13 cellular contexts compared by ENCODE assay signal in the genomic region with DNA sequence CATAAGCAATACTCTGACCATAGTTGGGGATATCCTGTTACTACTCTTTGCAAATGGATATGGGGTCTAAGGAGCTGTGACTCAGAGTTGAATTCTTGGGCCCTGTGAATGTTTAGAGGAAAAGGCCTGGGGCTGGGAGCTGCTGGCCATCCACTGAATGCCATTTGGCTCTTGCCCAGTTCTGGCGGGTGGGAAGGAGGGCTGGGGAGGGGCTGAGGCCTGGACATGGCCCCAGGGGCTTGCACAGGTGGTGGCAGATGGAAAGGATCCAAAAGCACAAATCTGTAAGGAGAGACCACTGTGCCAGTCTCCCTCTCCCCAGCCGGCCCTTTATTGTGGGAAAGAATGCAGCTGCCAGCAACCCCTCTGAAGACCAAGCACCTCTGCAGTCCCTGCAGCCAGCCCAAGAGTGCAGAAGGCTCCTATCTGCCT. TPM values are rescaled to one million over a fixed set of nuclear protein-coding genes. Genes with fewer than 3 reads are reported as not detected.
A peak's percentile ranks its signal among the peaks of the same experiment; 100 is the strongest.
DNase-seq lines count a peak whose midpoint lies in the region; ATAC-seq and TF ChIP-seq lines count a peak whose summit lies in the region.
"Had no signal": no experiment of that assay in that cellular context is flagged by ENCODE, and none has a peak within 500 bp of the region (broad histone marks: within the 10 kb centered on the region; RNA-seq: fewer than 3 reads in every experiment).

No MANE protein-coding gene starts in this region.

- no peak overlapping the region for H3K4me3 ChIP-seq in BE2C (ENCODE audit: low read depth, low read length)
- no peak overlapping the region for H3K4me3 ChIP-seq in choroid plexus epithelial cell (ENCODE audit: low read depth, low read length)
- no peak overlapping the region for H3K4me3 ChIP-seq in CD8-positive, alpha-beta T cell (ENCODE audit: low read depth, low read length)
- H3K4me3 ChIP-seq: HAP-1 had no signal

- peaks cover 31% of the 10 kb centered on the region for H3K27me3 Mint-ChIP-seq in CD8-positive, alpha-beta T cell (ENCODE audit: low read depth)

- intact Hi-C loops in CD8-positive, alpha-beta T cell (cut with DNase I, micrococcal nuclease) = no loop called here

- H3K4me1 Mint-ChIP-seq in CD8-positive, alpha-beta T cell (ENCODE audit: low read depth) = peaks cover 15% of the 10 kb centered on the region

- peaks cover 14% of the 10 kb centered on the region for H3K4me1 ChIP-seq in BE2C
- H3K4me1 ChIP-seq in CD8-positive, alpha-beta T cell (ENCODE audit: insufficient read depth, low read length) = peaks cover 15% of the 10 kb centered on the region
- H3K4me1 ChIP-seq: HAP-1 had no signal

- no peaks in the 10 kb centered on the region for H3K9me3 Mint-ChIP-seq in CD8-positive, alpha-beta T cell
- H3K9me3 Mint-ChIP-seq: CD4-positive, CD25-positive, alpha-beta regulatory T cell had no signal

- no peaks in the 10 kb centered on the region for H3K27me3 ChIP-seq in BE2C
- peaks cover 4% of the 10 kb centered on the region for H3K27me3 ChIP-seq in CD8-positive, alpha-beta T cell (ENCODE audit: insufficient read depth, low read length)
- H3K27me3 ChIP-seq: foreskin keratinocyte had no signal

- TF ChIP-seq CTCF in BE2C (IDR thresholded peaks at IDR 0.05; ENCODE audit: low read depth, low read length) (no peak), choroid plexus epithelial cell (conservative IDR thresholded peaks at IDR 0.05; ENCODE audit: low read depth, low read length) (no peak)
- TF ChIP-seq CTCF in CD8-positive, alpha-beta T cell (IDR thresholded peaks at IDR 0.05) = no peak

- H3K27ac Mint-ChIP-seq in CD8-positive, alpha-beta T cell = no peak overlapping the region
- H3K27ac Mint-ChIP-seq: CD4-positive, CD25-positive, alpha-beta regulatory T cell had no signal

- DNase-seq in BE2C (peak; percentile 71), NCI-H146 (lab: John Stamatoyannopoulos, UW) (peak; percentile 88), choroid plexus epithelial cell (ENCODE audit: low read depth) (peak; percentile 78), myocyte (ENCODE audit: low read depth) (peak; percentile 87), G401 (ENCODE audit: low spot score) (no peak), anterior cingulate cortex (lab: John Stamatoyannopoulos, UW) (no peak)
- no peak for DNase-seq in activated CD4-positive, alpha-beta T cell treated with anti-CD3 and anti-CD28 coated beads, Interleukin-2, amount 50 U/mL, for 4 hours
- no peak for DNase-seq in CD8-positive, alpha-beta T cell
- DNase-seq: activated effector memory CD4-positive, alpha-beta T cell treated with anti-CD3 and anti-CD28 coated beads, Interleukin-2, amount 50 U/mL, for 16 hours; CD4-positive, CD25-positive, alpha-beta regulatory T cell; foreskin keratinocyte; NCI-H510A had no signal

- no peak overlapping the region for H3K4me3 Mint-ChIP-seq in CD8-positive, alpha-beta T cell
- H3K4me3 Mint-ChIP-seq: CD4-positive, CD25-positive, alpha-beta regulatory T cell had no signal

- peaks cover 5% of the 10 kb centered on the region; the same call in 1 of the 2 replicates for H3K36me3 ChIP-seq in BE2C
- no peaks in the 10 kb centered on the region for H3K36me3 ChIP-seq in CD8-positive, alpha-beta T cell (ENCODE audit: insufficient read depth, low read length)
- H3K36me3 ChIP-seq: HAP-1 had no signal

- CTCF ChIA-PET in CD8-positive, alpha-beta T cell (lab: Charles Lee) = interaction anchor here (0.6 to 1.0 kb wide), 2 partner anchors 10 to 17 kb away, joined by 3 read pairs; no protein-coding TSS in a partner anchor

- POLR2A ChIA-PET in CD8-positive, alpha-beta T cell (lab: Charles Lee) = interaction anchor here (1.1 kb wide), 1 partner anchor 13 kb away, joined by 3 read pairs; a partner anchor contains a TSS

- in situ Hi-C loops in G401 (cut with HindIII; ENCODE audit: low sequenced_read_pairs) = no loop called here

- no peak overlapping the region for H3K27ac ChIP-seq in CD8-positive, alpha-beta T cell (ENCODE audit: low read depth, low read length)
- H3K27ac ChIP-seq: foreskin keratinocyte had no signal

- H3K9me3 ChIP-seq in BE2C = no peaks in the 10 kb centered on the region
- H3K9me3 ChIP-seq in CD8-positive, alpha-beta T cell (ENCODE audit: low read length) = no peaks in the 10 kb centered on the region
- H3K9me3 ChIP-seq: HAP-1 had no signal

- no peaks in the 10 kb centered on the region for H3K36me3 Mint-ChIP-seq in CD8-positive, alpha-beta T cell

- ATAC-seq in CD8-positive, alpha-beta T cell = no peak

RNA-seq across cellular contexts. Expression of a gene that starts 12.2 kb away (rescaled TPM):
- 11.4 TPM for polyA plus RNA-seq in BE2C (2012; ENCODE audit: insufficient read depth, insufficient read length, low read depth)
- total RNA-seq in myocyte = 8.6 TPM in 2 replicates
- 6.6 TPM for polyA plus RNA-seq in myocyte (2012)
- 0.55 and 0.92 TPM in 2 replicates for total RNA-seq in G401 (2014; rRNA removed; shearing (Covaris generic))
- 1 to 10 TPM; 1.3 to 1.9 TPM for total RNA-seq in CD8-positive, alpha-beta T cell

Comparison
In these comparisons a context has a peak if more than half of its experiments do, and no peak if none do; other contexts are left out.
1. DNase-seq: peak in BE2C (single experiment), NCI-H146 (single experiment), choroid plexus epithelial cell (single experiment) and myocyte (single experiment); none in activated CD4-positive, alpha-beta T cell treated with anti-CD3 and anti-CD28 coated beads, Interleukin-2, amount 50 U/mL, for 4 hours (0 of 2), G401 (single experiment), anterior cingulate cortex (0 of 58) and CD8-positive, alpha-beta T cell (0 of 7).